In genomic region chr6:166165558-166166313, GRCh38 we compare ENCODE assay signal across 15 cellular contexts. TPM values are rescaled to one million over a fixed set of nuclear protein-coding genes. Genes with fewer than 3 reads are reported as not detected.
"Had no signal": no experiment of that assay in that cellular context is flagged by ENCODE, and none has a peak within 500 bp of the region (broad histone marks: within the 10 kb centered on the region; RNA-seq: fewer than 3 reads in every experiment).

No MANE protein-coding gene starts in this region.

- ATAC-seq: activated CD4-positive, alpha-beta T cell treated with anti-CD3 and anti-CD28 coated beads for 36 hours; activated CD8-positive, alpha-beta T cell treated with anti-CD3 and anti-CD28 coated beads for 36 hours; esophagus mucosa; left lung; stimulated activated naive CD8-positive, alpha-beta T cell treated with anti-CD3 and anti-CD28 coated beads, Interleukin-15, amount 100 ng/mL, for 72 hours had no signal

- H3K9me3 ChIP-seq: breast epithelium, left lung, thoracic aorta had no signal

- H3K36me3 Mint-ChIP-seq: activated naive CD8-positive, alpha-beta T cell treated with anti-CD3 and anti-CD28 coated beads, Interleukin-2, amount 10 ng/mL, durations not matched to agents 7 days and 5 days; memory B cell had no signal

- H3K4me3 ChIP-seq: breast epithelium, left lung, thoracic aorta had no signal

- H3K27ac Mint-ChIP-seq: activated CD4-positive, alpha-beta T cell treated with anti-CD3 and anti-CD28 coated beads for 36 hours; activated CD8-positive, alpha-beta T cell treated with anti-CD3 and anti-CD28 coated beads for 36 hours; activated naive CD8-positive, alpha-beta T cell treated with anti-CD3 and anti-CD28 coated beads, Interleukin-2, amount 10 ng/mL, durations not matched to agents 7 days and 5 days; memory B cell; stimulated activated naive CD8-positive, alpha-beta T cell treated with anti-CD3 and anti-CD28 coated beads, Interleukin-15, amount 100 ng/mL, for 72 hours had no signal

- H3K9me3 Mint-ChIP-seq: activated CD8-positive, alpha-beta T cell treated with anti-CD3 and anti-CD28 coated beads for 36 hours; activated naive CD8-positive, alpha-beta T cell treated with anti-CD3 and anti-CD28 coated beads, Interleukin-2, amount 10 ng/mL, durations not matched to agents 7 days and 5 days; memory B cell; stimulated activated naive CD8-positive, alpha-beta T cell treated with anti-CD3 and anti-CD28 coated beads, Interleukin-15, amount 100 ng/mL, for 72 hours had no signal

- H3K4me3 Mint-ChIP-seq: activated CD4-positive, alpha-beta T cell treated with anti-CD3 and anti-CD28 coated beads for 36 hours; activated CD8-positive, alpha-beta T cell treated with anti-CD3 and anti-CD28 coated beads for 36 hours; activated naive CD8-positive, alpha-beta T cell treated with anti-CD3 and anti-CD28 coated beads, Interleukin-2, amount 10 ng/mL, durations not matched to agents 7 days and 5 days had no signal

- H3K36me3 ChIP-seq: breast epithelium, left lung, thoracic aorta had no signal

- H3K27ac ChIP-seq: breast epithelium, left lung, thoracic aorta had no signal

- DNase-seq: activated CD4-positive, alpha-beta T cell treated with anti-CD3 and anti-CD28 coated beads for 36 hours; activated CD8-positive, alpha-beta memory T cell treated with anti-CD3 and anti-CD28 coated beads, Interleukin-2, amount 50 U/mL, for 4 hours; activated CD8-positive, alpha-beta T cell treated with anti-CD3 and anti-CD28 coated beads for 36 hours; activated naive CD8-positive, alpha-beta T cell treated with anti-CD3 and anti-CD28 coated beads, Interleukin-2, amount 10 ng/mL, durations not matched to agents 7 days and 5 days; anterior cingulate cortex; dermis blood vessel endothelial cell; left lung; stimulated activated CD4-positive, alpha-beta T cell treated with anti-CD3 and anti-CD28 coated beads, Interleukin-4, amount 100 ng/mL, for 4 hours; stimulated activated naive CD8-positive, alpha-beta T cell treated with anti-CD3 and anti-CD28 coated beads, Interleukin-15, amount 100 ng/mL, for 72 hours had no signal

RNA-seq across cellular contexts. Expression of gene TBXT, which starts 1.9 kb away (rescaled TPM):
- polyA plus RNA-seq: keratinocyte, urinary bladder had no signal
